ENCODE assay signal across 19 cellular contexts in the genomic region with DNA sequence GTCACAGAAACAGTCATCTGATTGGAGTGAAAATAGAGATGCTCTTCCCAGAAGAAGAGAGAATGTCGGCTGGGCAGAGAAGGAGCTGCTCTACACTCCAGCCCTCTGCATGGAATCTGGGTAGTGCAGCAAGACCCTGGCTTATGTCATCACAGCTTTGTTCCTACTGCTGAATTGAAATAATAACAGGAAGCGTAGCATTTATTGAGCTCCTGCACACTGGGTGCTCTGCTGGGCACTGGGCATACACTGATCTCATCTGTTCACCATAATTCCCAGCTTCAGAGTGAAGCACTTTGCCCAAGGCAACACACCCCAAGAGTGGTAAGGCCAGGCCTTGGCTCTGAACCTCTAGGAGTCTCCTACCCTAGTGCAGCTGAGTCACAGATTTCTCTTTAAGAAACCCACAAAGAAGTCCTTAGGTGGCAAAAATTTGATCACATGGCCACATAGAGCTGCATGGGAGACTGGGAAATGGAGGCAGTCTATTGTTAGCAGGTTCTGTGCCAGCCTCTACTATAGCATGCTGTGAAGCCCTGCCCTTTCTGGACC. TPM values are rescaled to one million over a fixed set of nuclear protein-coding genes. Genes with fewer than 3 reads are reported as not detected.
DNase-seq lines count a peak whose midpoint lies in the region; FAIRE-seq and TF ChIP-seq lines count a peak whose summit lies in the region.
"Had no signal": no experiment of that assay in that cellular context is flagged by ENCODE, and none has a peak within 500 bp of the region (broad histone marks: within the 10 kb centered on the region; RNA-seq: fewer than 3 reads in every experiment).

No MANE protein-coding gene starts in this region.

- peak; percentile 93 for FAIRE-seq in endothelial cell of umbilical vein (lab: Jason Lieb, UNC)
- FAIRE-seq: GM12878 had no signal

- peak overlapping the region; percentile 14 for H3K4me2 ChIP-seq in endothelial cell of umbilical vein (ENCODE audit: insufficient read depth, low read length)

- no peaks in the 10 kb centered on the region for H3K9me1 ChIP-seq in endothelial cell of umbilical vein (replicated peaks; ENCODE audit: control insufficient read depth, extremely low read depth, insufficient read depth, low read length)

- H3K27ac ChIP-seq in endothelial cell of umbilical vein (ENCODE audit: insufficient read depth, low read depth, low read length) (peak overlapping the region; percentile 49), A673 (ENCODE audit: low read depth, low read length, poor library complexity, severe bottlenecking) (no peak overlapping the region)

- H3K36me3 ChIP-seq in endothelial cell of umbilical vein (ENCODE audit: control insufficient read depth in 2 of 2, extremely low read depth in 1 of 2, insufficient read depth in 2 of 2, low read length in 2 of 2) (no peaks in the 10 kb centered on the region), A673 (ENCODE audit: insufficient read depth, low read length, poor library complexity, severe bottlenecking) (peaks cover 12% of the 10 kb centered on the region)

- no peak overlapping the region for H2AFZ ChIP-seq in endothelial cell of umbilical vein (ENCODE audit: low read depth, low read length)

- POLR2A ChIA-PET in endothelial cell of umbilical vein (lab: Charles Lee): interaction anchor here (0.5 to 1.4 kb wide), 4 partner anchors 9 to 59 kb away, joined by 3 to 11 read pairs (median 6); no protein-coding TSS in a partner anchor
- POLR2A ChIA-PET in A673 (lab: Charles Lee; ENCODE audit: low non-redundant PET): no interaction called here

- dilution Hi-C loops in endothelial cell of umbilical vein (cut with MboI; ENCODE audit: extremely low pct_ligation_motif_present, low sequenced_read_pairs): no loop called here

- no peaks in the 10 kb centered on the region for H3K9me3 ChIP-seq in endothelial cell of umbilical vein (replicated peaks; ENCODE audit: control insufficient read depth, insufficient read depth, low read length)
- no peaks in the 10 kb centered on the region for H3K9me3 ChIP-seq in A673 (ENCODE audit: low read depth, low read length, poor library complexity, severe bottlenecking)

- H3K36me3 Mint-ChIP-seq in activated CD4-positive, alpha-beta T cell treated with anti-CD3 and anti-CD28 coated beads, Interleukin-2, amount 10 ng/mL, durations not matched to agents 24 days and 14 days (ENCODE audit: low read depth): peaks cover 31% of the 10 kb centered on the region
- H3K36me3 Mint-ChIP-seq: natural killer cell had no signal

- TF ChIP-seq POLR2A in endothelial cell of umbilical vein (IDR thresholded peaks at IDR 0.05; ENCODE audit: low read depth, low read length): no peak

- BruUV-seq in endothelial cell of umbilical vein (replicated peaks; lab: Mats Ljungman, UMichigan): no TSS peak
- BruUV-seq in A673 (replicated peaks; lab: Mats Ljungman, UMichigan): no TSS peak

- in situ Hi-C loops in ACHN (cut with HindIII; ENCODE audit: low pct_ligation_motif_present, low pct_unique_long_range_greater_than_20kb, low sequenced_read_pairs): no loop called here

- TF ChIP-seq CTCF in endothelial cell of umbilical vein (IDR thresholded peaks at IDR 0.05; ENCODE audit: extremely low read depth in 1 of 2, insufficient read depth in 1 of 2, low read depth in 1 of 2, low read length in 2 of 2) (no peak), A673 (conservative IDR thresholded peaks at IDR 0.05; ENCODE audit: low read depth, low read length) (no peak)

- H3K4me1 Mint-ChIP-seq in activated CD4-positive, alpha-beta T cell treated with anti-CD3 and anti-CD28 coated beads, Interleukin-2, amount 10 ng/mL, durations not matched to agents 24 days and 14 days: peaks cover 49% of the 10 kb centered on the region

- no peaks in the 10 kb centered on the region for H4K20me1 ChIP-seq in endothelial cell of umbilical vein (replicated peaks; ENCODE audit: control insufficient read depth, extremely low read depth, insufficient read depth, low read length)

- DNase-seq in activated CD4-positive, alpha-beta T cell treated with anti-CD3 and anti-CD28 coated beads, Interleukin-2, amount 10 ng/mL, durations not matched to agents 24 days and 14 days: no peak
- DNase-seq in activated CD4-positive, alpha-beta T cell treated with anti-CD3 and anti-CD28 coated beads for 48 hours: no peak
- peak; percentile 65 for DNase-seq in M059J (ENCODE audit: low read depth)
- DNase-seq in endothelial cell of umbilical vein (ENCODE audit: low read depth, low spot score): peak; percentile 73
- peak; percentile 21 for DNase-seq in stimulated activated CD8-positive, alpha-beta memory T cell treated with anti-CD3 and anti-CD28 coated beads, Interleukin-4, amount 100 ng/mL, for 48 hours
- DNase-seq in A673 (ENCODE audit: low spot score): no peak
- no peak for DNase-seq in NCI-H2081 treated with DMSO at 0.1 percent for 48 hours (lab: John Stamatoyannopoulos, UW)
- DNase-seq in ACHN: no peak
- DNase-seq: activated CD4-positive, alpha-beta T cell treated with anti-CD3 and anti-CD28 coated beads for 4 hours; activated gamma-delta T cell treated with Interleukin-2 at 50 U/mL for 16 hours; CD4-positive, alpha-beta T cell; GOT3; Kasumi-1; natural killer cell; NCI-H1436; NCI-H446 treated with DMSO at 0.1 percent for 48 hours; SIG-M5; T-helper 9 cell had no signal

- H3K4me1 ChIP-seq in endothelial cell of umbilical vein (ENCODE audit: control insufficient read depth, extremely low read depth, insufficient read depth, low read length) (peaks cover 64% of the 10 kb centered on the region), A673 (ENCODE audit: insufficient read depth, low read length, poor library complexity, severe bottlenecking) (peaks cover 16% of the 10 kb centered on the region)

- H3K79me2 ChIP-seq in endothelial cell of umbilical vein (ENCODE audit: control insufficient read depth, insufficient read depth, low read length): peaks cover 20% of the 10 kb centered on the region

- CTCF ChIA-PET in endothelial cell of umbilical vein (lab: Charles Lee) (interaction anchor here (0.8 to 1.6 kb wide), 11 partner anchors 11 to 171 kb away, joined by 3 to 9 read pairs (median 4); partner anchors contain the start of gene NSFL1C), A673 (lab: Charles Lee) (interaction anchor here (0.5 kb wide), 1 partner anchor 21 kb away, joined by 7 read pairs; no protein-coding TSS in a partner anchor)

- H3K9me3 Mint-ChIP-seq in activated CD4-positive, alpha-beta T cell treated with anti-CD3 and anti-CD28 coated beads, Interleukin-2, amount 10 ng/mL, durations not matched to agents 24 days and 14 days: no peaks in the 10 kb centered on the region
- H3K9me3 Mint-ChIP-seq: CD4-positive, alpha-beta T cell; natural killer cell had no signal

- no peak overlapping the region for H3K4me3 Mint-ChIP-seq in activated CD4-positive, alpha-beta T cell treated with anti-CD3 and anti-CD28 coated beads, Interleukin-2, amount 10 ng/mL, durations not matched to agents 24 days and 14 days
- H3K4me3 Mint-ChIP-seq: CD4-positive, alpha-beta T cell; natural killer cell had no signal

- H3K27me3 ChIP-seq in endothelial cell of umbilical vein (ENCODE audit: control insufficient read depth in 2 of 2, insufficient read depth in 2 of 2, low read length in 2 of 2) (no peaks in the 10 kb centered on the region), A673 (replicated peaks; ENCODE audit: insufficient read depth, low read depth, low read length, poor library complexity) (no peaks in the 10 kb centered on the region)

- intact Hi-C loops in activated CD4-positive, alpha-beta T cell treated with anti-CD3 and anti-CD28 coated beads, Interleukin-2, amount 10 ng/mL, durations not matched to agents 24 days and 14 days (cut with micrococcal nuclease): no loop called here
- intact Hi-C loops in endothelial cell of umbilical vein (cut with micrococcal nuclease) (no loop called here), A673 (cut with micrococcal nuclease; ENCODE audit: unreplicated experiment) (no loop called here)

- no peaks in the 10 kb centered on the region for H3K27me3 Mint-ChIP-seq in activated CD4-positive, alpha-beta T cell treated with anti-CD3 and anti-CD28 coated beads, Interleukin-2, amount 10 ng/mL, durations not matched to agents 24 days and 14 days
- H3K27me3 Mint-ChIP-seq: CD4-positive, alpha-beta T cell had no signal

- peak overlapping the region; percentile 36 for H3K27ac Mint-ChIP-seq in activated CD4-positive, alpha-beta T cell treated with anti-CD3 and anti-CD28 coated beads, Interleukin-2, amount 10 ng/mL, durations not matched to agents 24 days and 14 days
- H3K27ac Mint-ChIP-seq: CD4-positive, alpha-beta T cell had no signal

- H3K4me3 ChIP-seq in endothelial cell of umbilical vein (replicated peaks in 1 of 3; ENCODE audit: insufficient read depth in 1 of 3, low read depth in 1 of 3, low read length in 3 of 3) (no peak overlapping the region), A673 (ENCODE audit: low read depth, low read length, poor library complexity, severe bottlenecking) (no peak overlapping the region)
- H3K4me3 ChIP-seq: GM12878 had no signal

- H3K9ac ChIP-seq in endothelial cell of umbilical vein (replicated peaks; ENCODE audit: extremely low read depth, insufficient read depth, low read length): peak overlapping the region; percentile 32

TF ChIP-seq in endothelial cell of umbilical vein, 7 proteins besides CTCF, POLR2A, EP300 and RAD21:
- no peak for TF ChIP-seq GATA2 (IDR thresholded peaks at IDR 0.05; ENCODE audit: insufficient read depth, insufficient read length, low read depth, low read length)
- no peak for TF ChIP-seq FOS (IDR thresholded peaks at IDR 0.05; ENCODE audit: borderline replicate concordance, insufficient read depth, low read length)
- peak; percentile 2 for TF ChIP-seq JUN (IDR thresholded peaks at IDR 0.05; ENCODE audit: borderline replicate concordance, insufficient read depth, insufficient read length, low read depth)
- no peak for TF ChIP-seq EZH2 (IDR thresholded peaks at IDR 0.05; ENCODE audit: borderline replicate concordance, low read depth, low read length, severe bottlenecking)

RNA-seq across cellular contexts. Expression of gene SDCBP2, which starts 3.9 kb away (rescaled TPM):
- 2.0 and 3.0 TPM in 2 replicates for total RNA-seq in activated CD4-positive, alpha-beta T cell treated with anti-CD3 and anti-CD28 coated beads, Interleukin-2, amount 10 ng/mL, durations not matched to agents 24 days and 14 days
- 3.4 and 3.7 TPM in 2 replicates for total RNA-seq in M059J (2014; rRNA removed; shearing (Covaris generic))
- total RNA-seq in endothelial cell of umbilical vein (5.5 and 9.0 TPM in 2 replicates), A673 (2021) (3.4 and 3.5 TPM in 2 replicates)
- polyA plus RNA-seq in endothelial cell of umbilical vein: 5.8 and 6.9 TPM in 2 replicates
- polyA plus RNA-seq in endothelial cell of umbilical vein (2011; cell fraction: cytosol; rRNA removed): 4.6 and 5.5 TPM in 2 replicates
- 11.0 and 11.4 TPM in 2 replicates for polyA plus RNA-seq in endothelial cell of umbilical vein (2011; cell fraction: nucleus; rRNA removed)
- polyA plus RNA-seq in endothelial cell of umbilical vein (2012): 3.1 and 4.8 TPM in 2 replicates
- 1.2 and 2.7 TPM in 2 replicates for polyA minus RNA-seq in endothelial cell of umbilical vein
- not detected for polyA minus RNA-seq in endothelial cell of umbilical vein (2011; cell fraction: cytosol; rRNA and poly(A)+ RNA removed)
- 2.2 and 2.3 TPM in 2 replicates for polyA minus RNA-seq in endothelial cell of umbilical vein (2011; cell fraction: nucleus; rRNA and poly(A)+ RNA removed)

Comparison
In these comparisons a context has a peak if more than half of its experiments do, and no peak if none do; other contexts are left out.
1. DNase-seq: peak in M059J (single experiment), endothelial cell of umbilical vein (single experiment) and stimulated activated CD8-positive, alpha-beta memory T cell treated with anti-CD3 and anti-CD28 coated beads, Interleukin-4, amount 100 ng/mL, for 48 hours (single experiment); none in activated CD4-positive, alpha-beta T cell treated with anti-CD3 and anti-CD28 coated beads, Interleukin-2, amount 10 ng/mL, durations not matched to agents 24 days and 14 days (single experiment), activated CD4-positive, alpha-beta T cell treated with anti-CD3 and anti-CD28 coated beads for 48 hours (single experiment), A673 (single experiment), NCI-H2081 treated with DMSO at 0.1 percent for 48 hours (single experiment) and ACHN (single experiment).